In the genomic region with DNA sequence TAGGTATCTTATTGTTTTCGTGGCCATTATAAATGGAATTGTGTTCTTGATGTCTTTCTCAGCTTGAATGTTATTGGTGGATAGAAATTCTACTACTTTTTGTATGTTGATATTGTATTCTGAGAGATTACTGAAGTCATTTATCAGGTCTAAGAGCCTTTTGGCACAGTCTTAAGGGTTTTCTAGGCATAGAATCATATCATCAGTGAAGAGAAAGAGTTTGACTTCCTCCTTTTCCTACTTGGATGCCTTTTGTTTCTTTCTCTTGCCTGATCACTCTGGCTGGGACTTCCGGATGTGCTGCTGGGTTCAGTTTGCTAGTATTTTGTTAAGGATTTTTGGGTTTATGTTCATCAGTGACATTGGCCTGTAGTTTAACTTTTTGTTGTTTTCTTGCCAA, we compare ENCODE assay signal across 28 cellular contexts.
"Had no signal": no experiment of that assay in that cellular context is flagged by ENCODE, and none has a peak within 500 bp of the region (broad histone marks: within the 10 kb centered on the region; RNA-seq: fewer than 3 reads in every experiment).

No MANE protein-coding gene starts in this region.

- H3K27ac ChIP-seq: colonic mucosa, coronary artery, dorsolateral prefrontal cortex, epithelial cell of prostate, esophagus muscularis mucosa, esophagus squamous epithelium, foreskin keratinocyte, gastrocnemius medialis, gastroesophageal sphincter, heart left ventricle, heart right ventricle, hepatocyte had no signal

- H3K4me1 ChIP-seq: colonic mucosa, esophagus squamous epithelium, foreskin keratinocyte, gastrocnemius medialis, heart left ventricle, heart right ventricle had no signal

- H2AFZ ChIP-seq: hepatocyte had no signal

- DNase-seq: colonic mucosa; cortex of kidney; dorsolateral prefrontal cortex; effector CD4-positive, alpha-beta T cell; effector CD8-positive, alpha-beta T cell; effector memory CD4-positive, alpha-beta T cell; effector memory CD8-positive, alpha-beta T cell; endodermal cell; erythroblast; esophagus squamous epithelium; foreskin fibroblast; foreskin keratinocyte; foreskin melanocyte; gastrocnemius medialis; glutamatergic neuron; head of caudate nucleus; heart left ventricle; heart right ventricle had no signal

- H3K27me3 ChIP-seq: colonic mucosa, dorsolateral prefrontal cortex, esophagus muscularis mucosa, esophagus squamous epithelium, foreskin keratinocyte, gastrocnemius medialis, gastroesophageal sphincter, heart left ventricle, heart right ventricle, hepatocyte had no signal

- H3K4me2 ChIP-seq: hepatocyte had no signal

- H3K9me3 ChIP-seq: colonic mucosa, esophagus muscularis mucosa, gastrocnemius medialis, gastroesophageal sphincter, heart left ventricle had no signal

- H3K4me3 ChIP-seq: colonic mucosa, coronary artery, dorsolateral prefrontal cortex, esophagus muscularis mucosa, esophagus squamous epithelium, gastrocnemius medialis, gastroesophageal sphincter, heart left ventricle, heart right ventricle, hepatocyte had no signal

- H3K4me3 Mint-ChIP-seq: dendritic cell treated with granulocyte-macrophage colony-stimulating factor and Interleukin-4, amounts not matched to agents 40 ng/mL and 50 ng/mL, for 4 days; effector memory CD8-positive, alpha-beta T cell; endodermal cell had no signal

- FAIRE-seq: colon, endometrium, frontal cortex had no signal

- H3K27me3 Mint-ChIP-seq: effector memory CD8-positive, alpha-beta T cell had no signal

- H3K79me2 ChIP-seq: hepatocyte had no signal

- H3K36me3 ChIP-seq: colonic mucosa, esophagus muscularis mucosa, esophagus squamous epithelium, gastrocnemius medialis, gastroesophageal sphincter, heart left ventricle, heart right ventricle had no signal

- H3K27ac Mint-ChIP-seq: dendritic cell treated with granulocyte-macrophage colony-stimulating factor and Interleukin-4, amounts not matched to agents 40 ng/mL and 50 ng/mL, for 4 days; effector memory CD8-positive, alpha-beta T cell; endodermal cell had no signal

- H3K4me1 Mint-ChIP-seq: endodermal cell had no signal

- ATAC-seq: effector memory CD8-positive, alpha-beta T cell; esophagus mucosa; foreskin keratinocyte; gastrocnemius medialis; gastroesophageal sphincter; heart left ventricle; heart right ventricle had no signal
